1 cellular context compared by ENCODE assay signal in genomic region chr2:36854241-36854640, GRCh38.
TF ChIP-seq lines count a peak whose summit lies in the region.

No MANE protein-coding gene starts in this region.

TF ChIP-seq in H1, 55 proteins besides CTCF, POLR2A, EP300 and RAD21:
- TF ChIP-seq BCL11A (IDR thresholded peaks at IDR 0.05; ENCODE audit: low read depth in 2 of 2, low read length in 2 of 2) (no peak), BRCA1 (IDR thresholded peaks at IDR 0.05; ENCODE audit: low read depth, low read length) (no peak), POLR2AphosphoS5 (IDR thresholded peaks at IDR 0.05; ENCODE audit: low read depth, low read length) (no peak), TEAD4 (IDR thresholded peaks at IDR 0.05; ENCODE audit: low read depth, low read length) (no peak), SIN3A (conservative IDR thresholded peaks at IDR 0.05 in 1 of 2, IDR thresholded peaks at IDR 0.05 in 1 of 2; ENCODE audit: low read depth in 1 of 2, low read length in 2 of 2) (no peak), ATF2 (IDR thresholded peaks at IDR 0.05; ENCODE audit: low read length) (no peak), CHD2 (IDR thresholded peaks at IDR 0.05; ENCODE audit: low read length) (no peak)
